Comparison of ENCODE assay signal across 20 cellular contexts in the genomic region with DNA sequence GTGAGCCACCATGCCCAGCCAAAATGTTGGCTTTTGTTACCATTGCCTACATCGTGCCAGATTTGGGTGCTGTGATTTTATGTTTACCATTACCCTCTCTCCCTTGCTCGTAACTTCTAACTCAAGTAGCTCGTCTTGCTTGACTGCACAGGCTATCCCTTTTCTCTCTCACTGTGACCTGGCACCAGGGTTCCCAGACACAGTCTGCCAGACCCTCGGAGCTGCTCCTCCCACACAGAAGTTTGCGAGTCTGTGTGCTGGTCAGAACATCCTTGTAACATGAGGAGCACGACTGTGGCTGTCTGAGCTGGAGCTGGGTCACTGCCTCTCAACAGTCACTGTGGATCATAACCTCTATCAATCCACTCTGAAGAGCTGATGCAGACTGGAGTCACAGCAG.
"Had no signal": no experiment of that assay in that cellular context is flagged by ENCODE, and none has a peak within 500 bp of the region (broad histone marks: within the 10 kb centered on the region; RNA-seq: fewer than 3 reads in every experiment).

No MANE protein-coding gene starts in this region.

- H3K4me1 ChIP-seq: esophagus squamous epithelium, left ventricle myocardium inferior, lower lobe of right lung, pancreas, suprapubic skin, tibial artery, upper lobe of right lung, vagina had no signal

- H3K36me3 ChIP-seq: esophagus squamous epithelium, gastroesophageal sphincter, left ventricle myocardium inferior, lower lobe of right lung, pancreas, suprapubic skin, tibial artery, upper lobe of right lung, vagina had no signal

- H3K9me3 ChIP-seq: esophagus squamous epithelium, gastroesophageal sphincter, left ventricle myocardium inferior, lower lobe of right lung, pancreas, suprapubic skin, tibial artery, upper lobe of right lung, vagina had no signal

- H3K27ac ChIP-seq: epithelial cell of prostate, esophagus squamous epithelium, gastroesophageal sphincter, left ventricle myocardium inferior, lower lobe of right lung, pancreas, suprapubic skin, tibial artery, upper lobe of right lung, vagina had no signal

- H3K27me3 ChIP-seq: pancreas, upper lobe of right lung, vagina had no signal

- DNase-seq: effector memory CD8-positive, alpha-beta T cell; esophagus squamous epithelium; foreskin fibroblast; glutamatergic neuron; left ventricle myocardium inferior; lower lobe of right lung; natural killer cell; occipital lobe; pancreas; right cardiac atrium; stimulated activated CD4-positive, alpha-beta T cell treated with anti-CD3 and anti-CD28 coated beads, Interleukin-2, amount 100 ng/mL, for 48 hours; stimulated activated naive CD8-positive, alpha-beta T cell treated with anti-CD3 and anti-CD28 coated beads, Interleukin-15, Interleukin-2, amounts not matched to agents 100 U/mL and 50 U/mL, for 24 hours; tibial artery; upper lobe of right lung had no signal

- FAIRE-seq: keratinocyte, pancreas had no signal

- H3K4me2 ChIP-seq: smooth muscle cell had no signal

- H3K4me3 ChIP-seq: esophagus squamous epithelium, gastroesophageal sphincter, left ventricle myocardium inferior, lower lobe of right lung, pancreas, smooth muscle cell, suprapubic skin, tibial artery, upper lobe of right lung, vagina had no signal
